ENCODE assay signal across 8 cellular contexts in the genomic region with DNA sequence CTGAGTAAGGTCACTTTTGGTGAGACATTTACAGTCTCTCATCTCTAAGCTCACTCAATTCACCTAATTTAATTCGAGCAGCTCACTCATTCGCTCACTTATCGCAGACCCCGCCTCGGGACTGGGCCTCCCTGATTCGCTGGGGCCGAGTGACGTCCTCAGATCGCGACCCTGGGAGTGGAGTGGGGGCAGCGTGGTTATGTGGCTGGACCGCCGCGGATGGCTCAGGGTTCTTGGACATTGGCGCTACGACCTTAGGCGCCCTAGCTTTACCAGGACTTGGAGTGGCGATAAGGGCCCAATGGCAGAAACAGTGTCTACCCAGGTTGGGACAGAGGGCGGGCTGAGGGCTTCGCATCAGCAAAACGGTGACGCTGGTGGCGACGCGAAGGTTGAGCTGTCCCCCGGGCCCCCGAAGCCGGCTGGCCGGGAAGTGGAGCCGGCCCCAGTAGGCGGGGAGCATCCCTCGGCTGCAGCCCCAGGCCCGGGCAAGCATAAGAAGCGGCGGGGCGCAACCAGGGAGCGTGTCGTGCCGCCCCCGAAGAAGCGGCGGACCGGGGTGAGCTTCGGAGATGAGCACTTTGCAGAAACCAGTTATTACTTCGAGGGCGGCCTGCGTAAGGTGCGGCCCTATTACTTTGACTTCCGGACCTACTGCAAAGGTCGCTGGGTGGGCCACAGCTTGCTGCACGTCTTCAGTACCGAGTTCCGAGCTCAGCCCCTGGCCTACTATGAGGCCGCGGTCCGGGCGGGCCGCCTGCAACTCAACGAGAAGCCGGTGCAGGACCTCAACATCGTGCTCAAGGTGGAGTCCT. TPM values are rescaled to one million over a fixed set of nuclear protein-coding genes. Genes with fewer than 3 reads are reported as not detected.
DNase-seq lines count a peak whose midpoint lies in the region; ATAC-seq and TF ChIP-seq lines count a peak whose summit lies in the region.

A gene with protein sequence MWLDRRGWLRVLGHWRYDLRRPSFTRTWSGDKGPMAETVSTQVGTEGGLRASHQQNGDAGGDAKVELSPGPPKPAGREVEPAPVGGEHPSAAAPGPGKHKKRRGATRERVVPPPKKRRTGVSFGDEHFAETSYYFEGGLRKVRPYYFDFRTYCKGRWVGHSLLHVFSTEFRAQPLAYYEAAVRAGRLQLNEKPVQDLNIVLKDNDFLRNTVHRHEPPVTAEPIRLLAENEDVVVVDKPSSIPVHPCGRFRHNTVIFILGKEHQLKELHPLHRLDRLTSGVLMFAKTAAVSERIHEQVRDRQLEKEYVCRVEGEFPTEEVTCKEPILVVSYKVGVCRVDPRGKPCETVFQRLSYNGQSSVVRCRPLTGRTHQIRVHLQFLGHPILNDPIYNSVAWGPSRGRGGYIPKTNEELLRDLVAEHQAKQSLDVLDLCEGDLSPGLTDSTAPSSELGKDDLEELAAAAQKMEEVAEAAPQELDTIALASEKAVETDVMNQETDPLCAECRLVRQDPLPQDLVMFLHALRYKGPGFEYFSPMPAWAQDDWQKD (plus strand): TSS at position 161 of the 815 bp plus-strand sequence. CDS start 39 bp downstream, at position 200.

- H3K36me3 Mint-ChIP-seq in activated CD8-positive, alpha-beta T cell treated with anti-CD3 and anti-CD28 coated beads for 36 hours (ENCODE audit: low read depth) = peaks cover 24% of the 10 kb centered on the region

- peaks cover 4% of the 10 kb centered on the region for H3K27me3 ChIP-seq in ectodermal cell (ENCODE audit: control insufficient read depth, insufficient read depth, low read length, poor library complexity, severe bottlenecking)
- no peaks in the 10 kb centered on the region for H3K27me3 ChIP-seq in lung (ENCODE audit: control insufficient read depth, insufficient read depth)

- peak within 1 kb of the TSS; percentile 98 for H3K27ac Mint-ChIP-seq in activated CD8-positive, alpha-beta T cell treated with anti-CD3 and anti-CD28 coated beads for 36 hours

- no peak within 1 kb of the TSS for H3K27ac ChIP-seq in ectodermal cell (ENCODE audit: insufficient read depth, low read depth, low read length, poor library complexity, severe bottlenecking)
- H3K27ac ChIP-seq in lung (ENCODE audit: low read depth in 1 of 2, low read length in 1 of 2) = peak within 1 kb of the TSS; percentile 74 to 79

- peak; percentile 56 for ATAC-seq in GM19324 (IDR thresholded peaks at IDR 0.05; ENCODE audit: low FRiP score, unreplicated experiment)
- peak; percentile 68 for ATAC-seq in activated CD8-positive, alpha-beta T cell treated with anti-CD3 and anti-CD28 coated beads for 36 hours
- ATAC-seq in lung (ENCODE audit: insufficient read depth, low FRiP score) = peak; percentile 87

- intact Hi-C loops in activated CD8-positive, alpha-beta T cell treated with anti-CD3 and anti-CD28 coated beads for 36 hours (cut with micrococcal nuclease) = no loop called here

- H3K4me1 ChIP-seq in ectodermal cell (ENCODE audit: control insufficient read depth, insufficient read depth, low read length) (peaks cover 6% of the 10 kb centered on the region), lung (ENCODE audit: control insufficient read depth in 2 of 2, insufficient read depth in 2 of 2, low read length in 2 of 2) (peaks cover 0 to 4% of the 10 kb centered on the region in 2 donors)

- H3K27me3 Mint-ChIP-seq in activated CD8-positive, alpha-beta T cell treated with anti-CD3 and anti-CD28 coated beads for 36 hours = no peaks in the 10 kb centered on the region

- peaks cover 3% of the 10 kb centered on the region for H3K36me3 ChIP-seq in ectodermal cell (ENCODE audit: control insufficient read depth, insufficient read depth, low read length)
- peaks cover 11 to 15% of the 10 kb centered on the region in 2 donors for H3K36me3 ChIP-seq in lung (ENCODE audit: control insufficient read depth in 2 of 2, insufficient read depth in 2 of 2, low read length in 2 of 2)

- no peaks in the 10 kb centered on the region for H3K9me3 Mint-ChIP-seq in activated CD8-positive, alpha-beta T cell treated with anti-CD3 and anti-CD28 coated beads for 36 hours

- no peaks in the 10 kb centered on the region for H3K9me3 ChIP-seq in ectodermal cell (ENCODE audit: control insufficient read depth, low read length)
- no peaks in the 10 kb centered on the region for H3K9me3 ChIP-seq in lung (ENCODE audit: control insufficient read depth in 2 of 2, insufficient read depth in 1 of 2, low read length in 1 of 2)

- no peak for TF ChIP-seq CTCF in activated CD8-positive, alpha-beta T cell treated with anti-CD3 and anti-CD28 coated beads for 36 hours (IDR thresholded peaks at IDR 0.05)
- no peak for TF ChIP-seq CTCF in lung (IDR thresholded peaks at IDR 0.05; ENCODE audit: control extremely low read depth, extremely low read depth)

- H3K4me1 Mint-ChIP-seq in activated CD8-positive, alpha-beta T cell treated with anti-CD3 and anti-CD28 coated beads for 36 hours (ENCODE audit: low read depth) = peaks cover 43% of the 10 kb centered on the region

- H3K4me3 Mint-ChIP-seq in activated CD8-positive, alpha-beta T cell treated with anti-CD3 and anti-CD28 coated beads for 36 hours = peak within 1 kb of the TSS; percentile 96

- 0% methylated on average over 61 of the region's 61 CpGs for WGBS in ectodermal cell, 2 experiments
- WGBS in lung, 2 donors = 0% methylated on average over 61 of the region's 61 CpGs

- H3K4me3 ChIP-seq in ectodermal cell (ENCODE audit: insufficient read depth, low read depth, low read length) = peak within 1 kb of the TSS; percentile 93
- H3K4me3 ChIP-seq in lung = peak within 1 kb of the TSS; percentile 70

- POLR2A ChIA-PET in activated CD8-positive, alpha-beta T cell treated with anti-CD3 and anti-CD28 coated beads for 36 hours (lab: Charles Lee) = interaction anchor here (0.8 to 1.8 kb wide), 14 partner anchors 11 to 547 kb away, joined by 3 to 8 read pairs (median 3); a partner anchor contains a TSS

- DNase-seq in AML-193 (lab: John Stamatoyannopoulos, UW) (peak; percentile 86 to 87), HS-27A (ENCODE audit: low read depth) (peak; percentile 75), NK-92 (lab: John Stamatoyannopoulos, UW; ENCODE audit: unreplicated experiment) (peak; percentile 57), lung (ENCODE audit: low spot score) (peak; percentile 96)
- peak; percentile 97 for DNase-seq in activated CD8-positive, alpha-beta T cell treated with anti-CD3 and anti-CD28 coated beads for 36 hours
- peak; percentile 59 to 85 (median 71) for DNase-seq in stimulated activated CD4-positive, alpha-beta T cell treated with anti-CD3 and anti-CD28 coated beads, TNF-alpha, amount 100 ng/mL, for 1 hour (ENCODE audit: low read depth in 3 of 3, low spot score in 1 of 3)

- CTCF ChIA-PET in activated CD8-positive, alpha-beta T cell treated with anti-CD3 and anti-CD28 coated beads for 36 hours (lab: Charles Lee) = interaction anchor here (0.7 to 3.5 kb wide), 14 partner anchors 11 to 662 kb away, joined by 3 to 12 read pairs (median 3); a partner anchor contains a TSS

RNA-seq across cellular contexts. Expression of the gene that starts here (rescaled TPM):
- total RNA-seq in activated CD8-positive, alpha-beta T cell treated with anti-CD3 and anti-CD28 coated beads for 36 hours = 10 to 100 TPM; 17.2 to 19.0 TPM
- 11.8 TPM for polyA plus RNA-seq in ectodermal cell (2013, experiment 1 of 4)
- polyA plus RNA-seq in ectodermal cell (2013, experiment 2 of 4) = 12.5 TPM
- polyA plus RNA-seq in ectodermal cell (2013, experiment 3 of 4) = 10.0 TPM
- 10.7 TPM for polyA plus RNA-seq in ectodermal cell (2013, experiment 4 of 4)
- total RNA-seq in lung = 1 to 10 TPM; 5.2 to 9.4 TPM
- 1 to 10 TPM; 7.2 to 9.3 TPM for polyA plus RNA-seq in lung
